ENCODE assay signal across 8 cellular contexts in the genomic region with DNA sequence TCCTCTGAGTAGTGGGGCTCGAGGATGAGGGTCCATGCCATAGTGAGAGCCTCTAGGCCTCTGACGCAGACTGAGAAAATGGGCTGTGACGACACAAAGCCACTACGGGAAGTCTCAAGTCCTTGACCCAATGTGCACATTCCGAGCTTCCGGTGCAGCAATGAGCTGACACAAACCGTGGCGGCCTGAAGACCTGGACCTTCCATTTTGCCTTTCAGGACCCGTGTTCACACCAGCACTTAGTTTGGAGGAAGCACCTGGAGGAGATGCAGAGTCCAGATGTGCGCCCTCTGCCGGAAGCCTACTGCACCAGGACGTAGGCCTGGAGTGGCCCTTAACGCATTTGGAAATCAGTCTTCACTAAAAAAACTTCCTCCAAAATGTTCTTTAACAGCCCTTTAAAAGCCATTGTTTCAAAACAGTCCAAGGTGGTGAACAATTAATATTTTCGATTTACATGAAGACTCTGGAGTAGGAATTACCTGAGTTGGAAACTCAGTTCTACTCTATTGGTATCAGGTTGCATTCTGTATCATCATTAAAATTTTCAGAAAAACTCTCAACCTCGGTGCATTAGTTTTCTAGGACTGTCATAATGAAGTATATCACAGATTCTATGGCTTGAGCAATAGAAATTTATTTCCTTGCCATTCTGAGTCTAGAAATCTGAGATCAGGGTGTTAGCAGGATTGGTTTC. TPM values are rescaled to one million over a fixed set of nuclear protein-coding genes. Genes with fewer than 3 reads are reported as not detected.
A peak's percentile ranks its signal among the peaks of the same experiment; 100 is the strongest.
DNase-seq lines count a peak whose midpoint lies in the region; ATAC-seq and TF ChIP-seq lines count a peak whose summit lies in the region.

No MANE protein-coding gene starts in this region.

- no peak overlapping the region for H3K27ac ChIP-seq in OCI-LY7 (ENCODE audit: low read depth, low read length, poor library complexity, severe bottlenecking)
- H3K27ac ChIP-seq in heart right ventricle: peak overlapping the region in 2 of 10 donors; percentile 43 to 90

- H3K4me1 ChIP-seq in OCI-LY7 (ENCODE audit: insufficient read depth, low read length, poor library complexity, severe bottlenecking) (peaks cover 50% of the 10 kb centered on the region), heart right ventricle (peaks cover 0 to 56% (median 13%) of the 10 kb centered on the region in 9 donors)

- no peaks in the 10 kb centered on the region for H3K27me3 ChIP-seq in heart right ventricle

- DNase-seq in OCI-LY7 (ENCODE audit: low spot score): peak; percentile 85
- DNase-seq in activated effector memory CD4-positive, alpha-beta T cell treated with anti-CD3 and anti-CD28 coated beads, Interleukin-2, amount 50 U/mL, for 16 hours: peak; percentile 87
- peak; percentile 73 to 76 for DNase-seq in heart right ventricle
- DNase-seq in stimulated activated CD4-positive, alpha-beta T cell treated with anti-CD3 and anti-CD28 coated beads, Interleukin-15, amount 100 ng/mL, for 24 hours: peak; percentile 77
- no peak for DNase-seq in DMS153 treated with DMSO at 0.1 percent for 48 hours (lab: John Stamatoyannopoulos, UW; ENCODE audit: unreplicated experiment)
- no peak for DNase-seq in AG20443 (ENCODE audit: low spot score)

- H3K9me3 ChIP-seq in OCI-LY7 (ENCODE audit: low read length) (peaks cover 19% of the 10 kb centered on the region), heart right ventricle (no peaks in the 10 kb centered on the region)

- no TSS peak for BruUV-seq in OCI-LY7 (replicated peaks; lab: Mats Ljungman, UMichigan)

- ATAC-seq in GM21515 (IDR thresholded peaks at IDR 0.05; ENCODE audit: unreplicated experiment) (peak; percentile 55), heart right ventricle (peak in 7 of 8 donors; percentile 60 to 82 (median 65)), GM19455 (IDR thresholded peaks at IDR 0.05; ENCODE audit: unreplicated experiment) (no peak)

- POLR2A ChIA-PET in OCI-LY7 (lab: Charles Lee): interaction anchor here (0.6 kb wide), 1 partner anchor 73 kb away, joined by 4 read pairs; no protein-coding TSS in a partner anchor

- H4K20me1 ChIP-seq in OCI-LY7 (ENCODE audit: insufficient read depth, low read length): no peaks in the 10 kb centered on the region

- no peaks in the 10 kb centered on the region for H3K79me2 ChIP-seq in OCI-LY7 (ENCODE audit: insufficient read depth, low read depth, low read length)

- 60 to 64% methylated on average over 15 of the region's 15 CpGs for WGBS in heart right ventricle, 2 donors

- H3K4me3 ChIP-seq in OCI-LY7 (ENCODE audit: low read depth, low read length, poor library complexity, severe bottlenecking) (no peak overlapping the region), heart right ventricle (no peak overlapping the region)

- TF ChIP-seq CTCF in OCI-LY7 (conservative IDR thresholded peaks at IDR 0.05; ENCODE audit: low read length) (peak; percentile 97), heart right ventricle (IDR thresholded peaks at IDR 0.05) (peak; percentile 42 to 82 (median 66))

- no peaks in the 10 kb centered on the region for H3K36me3 ChIP-seq in OCI-LY7 (ENCODE audit: insufficient read depth, low read length)
- H3K36me3 ChIP-seq in heart right ventricle: no peaks in the 10 kb centered on the region

- no peak overlapping the region for H3K4me2 ChIP-seq in OCI-LY7 (ENCODE audit: low read length)

- H2AFZ ChIP-seq in OCI-LY7 (ENCODE audit: low read length): peak overlapping the region; percentile 69; the same call in 1 of the 2 replicates

- no peaks in the 10 kb centered on the region for H3K9me2 ChIP-seq in OCI-LY7 (ENCODE audit: insufficient read depth, low read length)

- intact Hi-C loops in OCI-LY7 (cut with micrococcal nuclease; ENCODE audit: unreplicated experiment) (loop anchor here (1.0 to 5.0 kb wide), 4 partner anchors 61 to 375 kb away; no protein-coding TSS in a partner anchor), heart right ventricle (cut with DNase I) (loop anchor here in 7 of 10 donors (1.0 to 10.0 kb wide), 7 partner anchors 70 to 373 kb away; partner anchors contain the start of genes APLF (in 1 of the 7) and FBXO48 (in 1 of the 7))

- CTCF ChIA-PET in OCI-LY7 (lab: Charles Lee; ENCODE audit: unreplicated experiment): interaction anchor here (0.7 to 1.6 kb wide), 2 partner anchors 84 to 86 kb away, joined by 3 to 5 read pairs; no protein-coding TSS in a partner anchor

RNA-seq across cellular contexts. Expression of gene BMP10, which starts 33.9 kb away (rescaled TPM):
- total RNA-seq in OCI-LY7 (2014; rRNA removed; shearing (Covaris generic)): not detected in 2 replicates
- total RNA-seq in OCI-LY7 (2022): not detected in 2 replicates
- total RNA-seq in heart right ventricle: under 1 TPM in 1 of 10 donors, not detected in 9; 0.31 TPM
- polyA plus RNA-seq in heart right ventricle: under 1 TPM in 1 of 2 donors, not detected in 1; 0.03 TPM

Comparison
In these comparisons a context has a peak if more than half of its experiments do, and no peak if none do; other contexts are left out.
1. DNase-seq: peak in OCI-LY7 (single experiment), activated effector memory CD4-positive, alpha-beta T cell treated with anti-CD3 and anti-CD28 coated beads, Interleukin-2, amount 50 U/mL, for 16 hours (single experiment), heart right ventricle (2 of 2) and stimulated activated CD4-positive, alpha-beta T cell treated with anti-CD3 and anti-CD28 coated beads, Interleukin-15, amount 100 ng/mL, for 24 hours (single experiment); none in DMS153 treated with DMSO at 0.1 percent for 48 hours (single experiment) and AG20443 (single experiment).